Comparison of ENCODE assay signal across 2 cellular contexts in genomic region chr4:26787461-26788340, GRCh38.
TF ChIP-seq lines count a peak whose summit lies in the region.

No MANE protein-coding gene starts in this region.

TF ChIP-seq in HCT116, 20 proteins besides CTCF, POLR2A, EP300 and RAD21 (continued from another document):
- TF ChIP-seq ATF3 (IDR thresholded peaks at IDR 0.05) (no peak), SP1 (IDR thresholded peaks at IDR 0.05; ENCODE audit: low read depth) (peak; percentile 72), SRF (IDR thresholded peaks at IDR 0.05; ENCODE audit: low read depth) (no peak), EZH2phosphoT487 (IDR thresholded peaks at IDR 0.05; ENCODE audit: borderline replicate concordance) (no peak), REST (IDR thresholded peaks at IDR 0.05; ENCODE audit: low read depth) (no peak), ELF1 (IDR thresholded peaks at IDR 0.05; ENCODE audit: borderline replicate concordance, low read depth) (no peak), EZH2 (IDR thresholded peaks at IDR 0.05) (no peak), CEBPB (IDR thresholded peaks at IDR 0.05; ENCODE audit: low read depth) (peak; percentile 59; the same call in 1 of the 2 replicates), CBX3 (IDR thresholded peaks at IDR 0.05; ENCODE audit: low read depth) (peak; percentile 34; the same call in 1 of the 2 replicates), JUND (IDR thresholded peaks at IDR 0.05) (peak; percentile 83), TCF7L2 (IDR thresholded peaks at IDR 0.05; ENCODE audit: borderline replicate concordance, extremely low read depth, insufficient read depth, insufficient read length) (peak; percentile 88), EGR1 (IDR thresholded peaks at IDR 0.05; ENCODE audit: low read depth) (no peak), FOSL1 (IDR thresholded peaks at IDR 0.05; ENCODE audit: low read depth) (peak; percentile 78)
- TF ChIP-seq, protein P1, sequence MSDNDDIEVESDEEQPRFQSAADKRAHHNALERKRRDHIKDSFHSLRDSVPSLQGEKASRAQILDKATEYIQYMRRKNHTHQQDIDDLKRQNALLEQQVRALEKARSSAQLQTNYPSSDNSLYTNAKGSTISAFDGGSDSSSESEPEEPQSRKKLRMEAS (IDR thresholded peaks at IDR 0.05): peak; percentile 53
- TF ChIP-seq, protein P2, sequence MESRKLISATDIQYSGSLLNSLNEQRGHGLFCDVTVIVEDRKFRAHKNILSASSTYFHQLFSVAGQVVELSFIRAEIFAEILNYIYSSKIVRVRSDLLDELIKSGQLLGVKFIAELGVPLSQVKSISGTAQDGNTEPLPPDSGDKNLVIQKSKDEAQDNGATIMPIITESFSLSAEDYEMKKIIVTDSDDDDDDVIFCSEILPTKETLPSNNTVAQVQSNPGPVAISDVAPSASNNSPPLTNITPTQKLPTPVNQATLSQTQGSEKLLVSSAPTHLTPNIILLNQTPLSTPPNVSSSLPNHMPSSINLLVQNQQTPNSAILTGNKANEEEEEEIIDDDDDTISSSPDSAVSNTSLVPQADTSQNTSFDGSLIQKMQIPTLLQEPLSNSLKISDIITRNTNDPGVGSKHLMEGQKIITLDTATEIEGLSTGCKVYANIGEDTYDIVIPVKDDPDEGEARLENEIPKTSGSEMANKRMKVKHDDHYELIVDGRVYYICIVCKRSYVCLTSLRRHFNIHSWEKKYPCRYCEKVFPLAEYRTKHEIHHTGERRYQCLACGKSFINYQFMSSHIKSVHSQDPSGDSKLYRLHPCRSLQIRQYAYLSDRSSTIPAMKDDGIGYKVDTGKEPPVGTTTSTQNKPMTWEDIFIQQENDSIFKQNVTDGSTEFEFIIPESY (IDR thresholded peaks at IDR 0.05; ENCODE audit: extremely low read depth, insufficient replicate concordance, low read length): no peak

TF ChIP-seq in HepG2, 621 proteins besides CTCF, POLR2A, EP300 and RAD21 (continued from another document):
- TF ChIP-seq, protein P3, sequence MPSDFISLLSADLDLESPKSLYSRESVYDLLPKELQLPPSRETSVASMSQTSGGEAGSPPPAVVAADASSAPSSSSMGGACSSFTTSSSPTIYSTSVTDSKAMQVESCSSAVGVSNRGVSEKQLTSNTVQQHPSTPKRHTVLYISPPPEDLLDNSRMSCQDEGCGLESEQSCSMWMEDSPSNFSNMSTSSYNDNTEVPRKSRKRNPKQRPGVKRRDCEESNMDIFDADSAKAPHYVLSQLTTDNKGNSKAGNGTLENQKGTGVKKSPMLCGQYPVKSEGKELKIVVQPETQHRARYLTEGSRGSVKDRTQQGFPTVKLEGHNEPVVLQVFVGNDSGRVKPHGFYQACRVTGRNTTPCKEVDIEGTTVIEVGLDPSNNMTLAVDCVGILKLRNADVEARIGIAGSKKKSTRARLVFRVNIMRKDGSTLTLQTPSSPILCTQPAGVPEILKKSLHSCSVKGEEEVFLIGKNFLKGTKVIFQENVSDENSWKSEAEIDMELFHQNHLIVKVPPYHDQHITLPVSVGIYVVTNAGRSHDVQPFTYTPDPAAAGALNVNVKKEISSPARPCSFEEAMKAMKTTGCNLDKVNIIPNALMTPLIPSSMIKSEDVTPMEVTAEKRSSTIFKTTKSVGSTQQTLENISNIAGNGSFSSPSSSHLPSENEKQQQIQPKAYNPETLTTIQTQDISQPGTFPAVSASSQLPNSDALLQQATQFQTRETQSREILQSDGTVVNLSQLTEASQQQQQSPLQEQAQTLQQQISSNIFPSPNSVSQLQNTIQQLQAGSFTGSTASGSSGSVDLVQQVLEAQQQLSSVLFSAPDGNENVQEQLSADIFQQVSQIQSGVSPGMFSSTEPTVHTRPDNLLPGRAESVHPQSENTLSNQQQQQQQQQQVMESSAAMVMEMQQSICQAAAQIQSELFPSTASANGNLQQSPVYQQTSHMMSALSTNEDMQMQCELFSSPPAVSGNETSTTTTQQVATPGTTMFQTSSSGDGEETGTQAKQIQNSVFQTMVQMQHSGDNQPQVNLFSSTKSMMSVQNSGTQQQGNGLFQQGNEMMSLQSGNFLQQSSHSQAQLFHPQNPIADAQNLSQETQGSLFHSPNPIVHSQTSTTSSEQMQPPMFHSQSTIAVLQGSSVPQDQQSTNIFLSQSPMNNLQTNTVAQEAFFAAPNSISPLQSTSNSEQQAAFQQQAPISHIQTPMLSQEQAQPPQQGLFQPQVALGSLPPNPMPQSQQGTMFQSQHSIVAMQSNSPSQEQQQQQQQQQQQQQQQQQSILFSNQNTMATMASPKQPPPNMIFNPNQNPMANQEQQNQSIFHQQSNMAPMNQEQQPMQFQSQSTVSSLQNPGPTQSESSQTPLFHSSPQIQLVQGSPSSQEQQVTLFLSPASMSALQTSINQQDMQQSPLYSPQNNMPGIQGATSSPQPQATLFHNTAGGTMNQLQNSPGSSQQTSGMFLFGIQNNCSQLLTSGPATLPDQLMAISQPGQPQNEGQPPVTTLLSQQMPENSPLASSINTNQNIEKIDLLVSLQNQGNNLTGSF (CRISPR knock-in tag; IDR thresholded peaks at IDR 0.05): no peak
- TF ChIP-seq, protein P4, sequence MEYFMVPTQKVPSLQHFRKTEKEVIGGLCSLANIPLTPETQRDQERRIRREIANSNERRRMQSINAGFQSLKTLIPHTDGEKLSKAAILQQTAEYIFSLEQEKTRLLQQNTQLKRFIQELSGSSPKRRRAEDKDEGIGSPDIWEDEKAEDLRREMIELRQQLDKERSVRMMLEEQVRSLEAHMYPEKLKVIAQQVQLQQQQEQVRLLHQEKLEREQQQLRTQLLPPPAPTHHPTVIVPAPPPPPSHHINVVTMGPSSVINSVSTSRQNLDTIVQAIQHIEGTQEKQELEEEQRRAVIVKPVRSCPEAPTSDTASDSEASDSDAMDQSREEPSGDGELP (IDR thresholded peaks at IDR 0.05; ENCODE audit: borderline replicate concordance, low read depth): peak; percentile 86; the same call in 1 of the 2 replicates
- TF ChIP-seq SMC3 (IDR thresholded peaks at IDR 0.05; ENCODE audit: low read length): peak; percentile 49; the same call in 1 of the 2 replicates
- TF ChIP-seq ZNF737 (CRISPR knock-in tag; IDR thresholded peaks at IDR 0.05; ENCODE audit: borderline replicate concordance): no peak
- TF ChIP-seq FOSL2 (CRISPR knock-in tag; IDR thresholded peaks at IDR 0.05): peak; percentile 58
- no peak for TF ChIP-seq MTF1 (CRISPR knock-in tag; IDR thresholded peaks at IDR 0.05)
- TF ChIP-seq SAP130 (CRISPR knock-in tag; IDR thresholded peaks at IDR 0.05; ENCODE audit: low read depth): 0 out of 2 replicates have a peak, but pooled peaks have one; percentile 17
- TF ChIP-seq KAT2B (IDR thresholded peaks at IDR 0.05; ENCODE audit: borderline replicate concordance, low read depth, low read length): no peak
